In the genomic region with DNA sequence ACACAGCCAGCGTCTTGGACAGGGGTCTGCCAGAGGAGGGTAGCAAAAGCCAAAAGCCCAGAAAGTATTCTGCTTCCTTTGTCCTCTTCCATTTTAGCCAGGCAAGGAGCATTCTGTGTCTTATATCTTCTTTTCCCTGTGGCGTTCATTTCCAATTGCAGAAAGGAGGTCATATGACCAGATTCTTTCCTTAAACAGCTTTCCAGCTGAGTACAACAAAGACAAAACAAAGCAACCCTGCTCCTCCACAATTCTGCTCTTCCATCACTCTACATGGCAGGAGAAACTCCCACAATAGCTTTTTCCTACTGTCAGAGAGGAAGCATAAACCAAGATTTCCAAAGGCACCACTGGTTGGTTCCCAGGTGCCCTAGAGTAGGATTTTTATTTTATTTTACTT, we compare ENCODE assay signal across 1 cellular context.
TF ChIP-seq lines count a peak whose summit lies in the region.

No MANE protein-coding gene starts in this region.

TF ChIP-seq in liver, 16 proteins besides CTCF, POLR2A, EP300 and RAD21 (continued from another document):
- TF ChIP-seq REST (IDR thresholded peaks at IDR 0.05): no peak
- TF ChIP-seq YY1 (IDR thresholded peaks at IDR 0.05): no peak
- TF ChIP-seq MAX (IDR thresholded peaks at IDR 0.05): no peak
- TF ChIP-seq HNF4G (IDR thresholded peaks at IDR 0.05): no peak
- no peak for TF ChIP-seq HNF4A (conservative IDR thresholded peaks at IDR 0.05)
- no peak for TF ChIP-seq RXRA (IDR thresholded peaks at IDR 0.05)
- no peak for TF ChIP-seq FOXA1 (IDR thresholded peaks at IDR 0.05)
- TF ChIP-seq TAF1 (conservative IDR thresholded peaks at IDR 0.05): no peak
- no peak for TF ChIP-seq SP1 (IDR thresholded peaks at IDR 0.05)
- TF ChIP-seq ATF3 (IDR thresholded peaks at IDR 0.05): no peak
TF ChIP-seq in liver: peak in this region for 0.
